8 cellular contexts compared by ENCODE assay signal in the genomic region with DNA sequence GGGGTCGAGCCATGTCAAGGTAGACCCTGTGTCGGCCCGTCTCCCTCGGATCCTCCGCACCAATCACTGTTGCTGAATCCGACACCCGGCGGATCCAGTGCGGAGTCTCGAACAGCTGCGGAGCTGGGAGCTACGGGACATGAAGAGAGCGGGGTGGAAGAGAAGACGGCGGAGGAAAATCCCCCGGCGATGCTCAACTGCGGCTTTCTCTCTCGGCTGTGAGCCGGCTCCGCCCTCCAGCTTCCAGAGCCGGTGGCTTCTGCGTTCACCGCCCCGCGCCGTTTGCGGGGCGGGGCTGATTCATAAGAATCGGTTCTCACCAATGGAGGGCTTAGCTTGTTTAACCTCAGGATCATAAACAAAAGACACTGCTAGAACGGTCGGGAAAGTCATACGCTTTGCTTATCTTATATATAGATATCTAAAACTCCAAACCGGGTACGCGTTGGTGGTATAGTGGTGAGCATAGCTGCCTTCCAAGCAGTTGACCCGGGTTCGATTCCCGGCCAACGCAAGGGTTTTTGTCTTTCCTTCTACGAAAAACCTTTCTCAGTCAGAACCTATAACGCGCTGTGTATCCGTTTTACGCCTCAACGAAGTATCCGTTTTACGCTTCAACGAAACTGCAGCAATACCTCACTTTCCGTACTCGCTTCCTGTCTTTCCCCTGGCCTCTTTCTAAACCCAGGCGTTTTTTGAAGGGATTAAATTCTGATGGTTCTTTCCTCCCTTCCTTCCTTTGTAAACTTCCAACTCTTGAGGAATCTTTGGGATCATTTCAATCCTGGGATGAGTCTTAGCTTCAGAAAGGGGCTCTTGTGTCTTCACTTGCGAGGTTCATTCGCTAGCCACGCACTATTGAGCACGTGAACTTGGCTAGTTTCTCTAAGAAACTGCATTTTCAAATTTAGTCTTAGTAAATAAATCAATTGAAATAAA. TPM values are rescaled to one million over a fixed set of nuclear protein-coding genes. Genes with fewer than 3 reads are reported as not detected.
DNase-seq lines count a peak whose midpoint lies in the region; ATAC-seq, FAIRE-seq and TF ChIP-seq lines count a peak whose summit lies in the region.
"Not testable (repeated sequence)": the region's sequence is repeated elsewhere in the genome, so short reads cannot be mapped to it uniquely, and the experiment has no call there.

No MANE protein-coding gene starts in this region.

- dilution Hi-C loops in keratinocyte (cut with MboI; ENCODE audit: extremely low pct_ligation_motif_present, low sequenced_read_pairs) = not testable (repeated sequence)

- H2AFZ ChIP-seq in keratinocyte (ENCODE audit: control insufficient read depth, low read length) = peak overlapping the region; percentile 75

- not testable (repeated sequence) for H3K9me3 ChIP-seq in keratinocyte (ENCODE audit: control insufficient read depth, low read depth, low read length)

- DNase-seq in AG09309 (ENCODE audit: low read depth) = peak; percentile 71
- peak; percentile 62 for DNase-seq in NCI-H510A (lab: John Stamatoyannopoulos, UW)
- DNase-seq in activated CD4-positive, alpha-beta T cell treated with anti-CD3 and anti-CD28 coated beads for 24 hours (ENCODE audit: low read depth in 2 of 2) = peak; percentile 87 to 99
- DNase-seq in cerebellum (ENCODE audit: low spot score) = peak; percentile 77
- peak; percentile 74 for DNase-seq in keratinocyte (ENCODE audit: low read depth, low spot score)
- peak; percentile 96 for DNase-seq in stimulated activated CD4-positive, alpha-beta T cell treated with anti-CD3 and anti-CD28 coated beads, Interleukin-12 subunit alpha, Interleukin-12 subunit beta, amount 100 ng/mL, for 4 hours

- H3K27ac ChIP-seq in keratinocyte (ENCODE audit: control insufficient read depth, insufficient read depth, low read length) = peak overlapping the region; percentile 69

- H3K36me3 ChIP-seq in keratinocyte (ENCODE audit: control insufficient read depth in 2 of 2, extremely low read depth in 1 of 2, insufficient read depth in 2 of 2, low read length in 2 of 2) = not testable (repeated sequence)

- H3K9me1 ChIP-seq in keratinocyte (ENCODE audit: control insufficient read depth, extremely low read depth, insufficient read depth, low read length) = not testable (repeated sequence)

- H3K4me3 ChIP-seq in AG09309 (ENCODE audit: control insufficient read depth, low read depth, low read length) = peak overlapping the region; percentile 61
- peak overlapping the region; percentile 48 to 72 (median 70) for H3K4me3 ChIP-seq in keratinocyte (ENCODE audit: control insufficient read depth in 2 of 3, extremely low read depth in 1 of 3, insufficient read depth in 2 of 3, low read depth in 1 of 3, low read length in 3 of 3)

- H3K4me2 ChIP-seq in keratinocyte (ENCODE audit: control insufficient read depth, extremely low read depth, insufficient read depth, low read depth, low read length) = peak overlapping the region; percentile 90

- ATAC-seq in GM19043 (IDR thresholded peaks at IDR 0.05; ENCODE audit: low read depth, unreplicated experiment) (peak; percentile 55), HG03432 (IDR thresholded peaks at IDR 0.05; ENCODE audit: unreplicated experiment) (peak; percentile 75)

- H3K4me1 ChIP-seq in keratinocyte (ENCODE audit: control insufficient read depth, extremely low read depth, insufficient read depth, low read length) = not testable (repeated sequence)

- H4K20me1 ChIP-seq in keratinocyte (ENCODE audit: control insufficient read depth, extremely low read depth, insufficient read depth, low read length) = not testable (repeated sequence)

- peak overlapping the region; percentile 72 for H3K9ac ChIP-seq in keratinocyte (ENCODE audit: control insufficient read depth, extremely low read depth, insufficient read depth, low read length)

- H3K79me2 ChIP-seq in keratinocyte (ENCODE audit: control insufficient read depth, insufficient read depth, low read length) = not testable (repeated sequence)

- TF ChIP-seq CTCF in AG09309 (IDR thresholded peaks at IDR 0.05; ENCODE audit: control insufficient read depth, insufficient read depth, low read depth, low read length, missing control alignments); keratinocyte (optimal IDR thresholded peaks at IDR 0.05 in 1 of 3, IDR thresholded peaks at IDR 0.05 in 1 of 3, conservative IDR thresholded peaks at IDR 0.05 in 1 of 3; ENCODE audit: extremely low read depth in 1 of 3, insufficient read depth in 2 of 3, low read length in 3 of 3): not testable (repeated sequence)

- FAIRE-seq in keratinocyte (lab: Jason Lieb, UNC) = peak; percentile 84

- H3K27me3 ChIP-seq in keratinocyte (ENCODE audit: control insufficient read depth, extremely low read depth, insufficient read depth, low read length) = not testable (repeated sequence)

RNA-seq across cellular contexts. Expression of gene HSPA6, which starts 6.6 kb away (rescaled TPM):
- 0.27 TPM for total RNA-seq in cerebellum
- polyA plus RNA-seq in keratinocyte = 0.26 to 0.31 TPM (median 0.27 TPM) in 3 replicates
- 5.5 TPM for polyA plus RNA-seq in keratinocyte (2011; ENCODE audit: low read depth)
- polyA plus RNA-seq in keratinocyte (2011; cell fraction: cytosol; rRNA removed) = 0.09 and 0.10 TPM in 2 replicates
- 0.33 and 0.51 TPM in 2 replicates for polyA plus RNA-seq in keratinocyte (2011; cell fraction: nucleus; rRNA removed)
- 0.60 and 8.0 TPM in 2 replicates for polyA plus RNA-seq in keratinocyte (2012; ENCODE audit: low replicate concordance)
- polyA minus RNA-seq in keratinocyte = 0.58 to 0.66 TPM in 2 of 3 replicates, not detected in the other
- polyA minus RNA-seq in keratinocyte (2011; cell fraction: cytosol; rRNA and poly(A)+ RNA removed) = 0.77 TPM
- polyA minus RNA-seq in keratinocyte (2011; cell fraction: nucleus; rRNA and poly(A)+ RNA removed) = 0.62 and 0.74 TPM in 2 replicates

RNA-seq across cellular contexts. Expression of gene FCGR3A, which starts 18.7 kb away (rescaled TPM):
- 6.7 TPM for total RNA-seq in cerebellum
- not detected in 3 replicates for polyA plus RNA-seq in keratinocyte
- polyA plus RNA-seq in keratinocyte (2011; ENCODE audit: low read depth) = not detected
- not detected in 2 replicates for polyA plus RNA-seq in keratinocyte (2011; cell fraction: cytosol; rRNA removed)
- polyA plus RNA-seq in keratinocyte (2011; cell fraction: nucleus; rRNA removed) = not detected in 2 replicates
- polyA plus RNA-seq in keratinocyte (2012; ENCODE audit: low replicate concordance) = not detected in 2 replicates
- polyA minus RNA-seq in keratinocyte = not detected in 3 replicates
- not detected for polyA minus RNA-seq in keratinocyte (2011; cell fraction: cytosol; rRNA and poly(A)+ RNA removed)
- not detected in 2 replicates for polyA minus RNA-seq in keratinocyte (2011; cell fraction: nucleus; rRNA and poly(A)+ RNA removed)

RNA-seq across cellular contexts. Expression of gene FCGR2A, which starts 25.7 kb away (rescaled TPM):
- total RNA-seq in cerebellum = 7.4 TPM
- 0.08 TPM in 1 of 3 replicates, not detected in the others for polyA plus RNA-seq in keratinocyte
- not detected for polyA plus RNA-seq in keratinocyte (2011; ENCODE audit: low read depth)
- 0.02 TPM in 1 of 2 replicates, not detected in the other for polyA plus RNA-seq in keratinocyte (2011; cell fraction: cytosol; rRNA removed)
- polyA plus RNA-seq in keratinocyte (2011; cell fraction: nucleus; rRNA removed) = 0.08 TPM in 1 of 2 replicates, not detected in the other
- polyA plus RNA-seq in keratinocyte (2012; ENCODE audit: low replicate concordance) = not detected in 2 replicates
- polyA minus RNA-seq in keratinocyte = not detected in 3 replicates
- not detected for polyA minus RNA-seq in keratinocyte (2011; cell fraction: cytosol; rRNA and poly(A)+ RNA removed)
- not detected in 2 replicates for polyA minus RNA-seq in keratinocyte (2011; cell fraction: nucleus; rRNA and poly(A)+ RNA removed)

Comparison
In these comparisons a context has a peak if more than half of its experiments do, and no peak if none do; other contexts are left out.
1. Peak in every context shown above with its lines: DNase-seq, ATAC-seq, H3K4me3 ChIP-seq and H3K27ac ChIP-seq.